In genomic region chr9:35163413-35163812, GRCh38 we compare ENCODE assay signal across 13 cellular contexts. TPM values are rescaled to one million over a fixed set of nuclear protein-coding genes. Genes with fewer than 3 reads are reported as not detected.
DNase-seq lines count a peak whose midpoint lies in the region; ATAC-seq, FAIRE-seq and TF ChIP-seq lines count a peak whose summit lies in the region.
"Had no signal": no experiment of that assay in that cellular context is flagged by ENCODE, and none has a peak within 500 bp of the region (broad histone marks: within the 10 kb centered on the region; RNA-seq: fewer than 3 reads in every experiment).

No MANE protein-coding gene starts in this region.

- no peak overlapping the region for H2AFZ ChIP-seq in ACC112 (ENCODE audit: low read length, unreplicated experiment)
- no peak overlapping the region for H2AFZ ChIP-seq in endothelial cell of umbilical vein (ENCODE audit: low read depth, low read length)

- H3K9me1 ChIP-seq in endothelial cell of umbilical vein (replicated peaks; ENCODE audit: control insufficient read depth, extremely low read depth, insufficient read depth, low read length): peaks cover 2% of the 10 kb centered on the region

- TF ChIP-seq POLR2A in endothelial cell of umbilical vein (IDR thresholded peaks at IDR 0.05; ENCODE audit: low read depth, low read length): no peak

- peaks cover 15% of the 10 kb centered on the region for H3K4me1 Mint-ChIP-seq in nephron progenitor cell
- peaks cover 14% of the 10 kb centered on the region for H3K4me1 Mint-ChIP-seq in activated CD8-positive, alpha-beta T cell treated with anti-CD3 and anti-CD28 coated beads for 36 hours (ENCODE audit: low read depth)
- peaks cover 19% of the 10 kb centered on the region for H3K4me1 Mint-ChIP-seq in activated CD4-positive, alpha-beta T cell treated with anti-CD3 and anti-CD28 coated beads for 36 hours

- peak overlapping the region; percentile 95 for H3K4me3 Mint-ChIP-seq in nephron progenitor cell
- H3K4me3 Mint-ChIP-seq in activated CD8-positive, alpha-beta T cell treated with anti-CD3 and anti-CD28 coated beads for 36 hours: no peak overlapping the region
- no peak overlapping the region for H3K4me3 Mint-ChIP-seq in activated CD4-positive, alpha-beta T cell treated with anti-CD3 and anti-CD28 coated beads for 36 hours

- H3K4me3 ChIP-seq in ACC112 (ENCODE audit: low read depth, low read length) (peak overlapping the region; percentile 83), LNCaP clone FGC (ENCODE audit: low read depth, low read length) (peak overlapping the region; percentile 69), endothelial cell of umbilical vein (replicated peaks in 1 of 3; ENCODE audit: insufficient read depth in 1 of 3, low read depth in 1 of 3, low read length in 3 of 3) (peak overlapping the region in 2 of 3 experiments; percentile 94 to 95)
- no peak overlapping the region for H3K4me3 ChIP-seq in effector memory CD4-positive, alpha-beta T cell (ENCODE audit: insufficient read depth, low read depth, low read length, poor library complexity, severe bottlenecking)

- peak overlapping the region; percentile 94 for H3K4me2 ChIP-seq in endothelial cell of umbilical vein (ENCODE audit: insufficient read depth, low read length)

- H3K27ac Mint-ChIP-seq in nephron progenitor cell: no peak overlapping the region
- no peak overlapping the region for H3K27ac Mint-ChIP-seq in activated CD8-positive, alpha-beta T cell treated with anti-CD3 and anti-CD28 coated beads for 36 hours
- H3K27ac Mint-ChIP-seq in activated CD4-positive, alpha-beta T cell treated with anti-CD3 and anti-CD28 coated beads for 36 hours: no peak overlapping the region
- H3K27ac Mint-ChIP-seq: stimulated activated naive B cell treated with anti-CD40 and anti-IgM and Interleukin-4, amounts not matched to agents 10 μg/mL and 1 μg/mL and 100 μg/mL, for 72 hours; T-helper 1 cell treated with Interleukin-12 subunit alpha and Interleukin-12 subunit beta and Interleukin-4 antibody, amounts not matched to agents 30 μg/mL and 1 μg/mL, for 36 hours had no signal

- H3K27me3 ChIP-seq in ACC112 (ENCODE audit: insufficient read depth, low read length): no peaks in the 10 kb centered on the region
- H3K27me3 ChIP-seq in endothelial cell of umbilical vein (ENCODE audit: control insufficient read depth in 2 of 2, insufficient read depth in 2 of 2, low read length in 2 of 2): no peaks in the 10 kb centered on the region
- H3K27me3 ChIP-seq in effector memory CD4-positive, alpha-beta T cell (replicated peaks; ENCODE audit: control insufficient read depth, insufficient read depth, low read length, poor library complexity, severe bottlenecking): no peaks in the 10 kb centered on the region

- no peaks in the 10 kb centered on the region for H3K36me3 Mint-ChIP-seq in nephron progenitor cell (ENCODE audit: low read depth)
- H3K36me3 Mint-ChIP-seq in activated CD8-positive, alpha-beta T cell treated with anti-CD3 and anti-CD28 coated beads for 36 hours (ENCODE audit: low read depth): no peaks in the 10 kb centered on the region
- no peaks in the 10 kb centered on the region for H3K36me3 Mint-ChIP-seq in activated CD4-positive, alpha-beta T cell treated with anti-CD3 and anti-CD28 coated beads for 36 hours (ENCODE audit: low read depth)
- H3K36me3 Mint-ChIP-seq: stimulated activated naive B cell treated with anti-CD40 and anti-IgM and Interleukin-4, amounts not matched to agents 10 μg/mL and 1 μg/mL and 100 μg/mL, for 72 hours had no signal

- intact Hi-C loops in endothelial cell of umbilical vein (cut with micrococcal nuclease): loop anchor here (5.0 to 10.0 kb wide), 2 partner anchors 114 to 171 kb away; no protein-coding TSS in a partner anchor
- intact Hi-C loops in activated CD8-positive, alpha-beta T cell treated with anti-CD3 and anti-CD28 coated beads for 36 hours (cut with micrococcal nuclease): no loop called here
- intact Hi-C loops in activated CD4-positive, alpha-beta T cell treated with anti-CD3 and anti-CD28 coated beads for 36 hours (cut with DNase I, micrococcal nuclease): loop anchor here (5.0 kb wide), 2 partner anchors 46 to 569 kb away; partner anchors contain the start of genes ATOSB (in 1 of the 2), CREB3 (in 1 of the 2) and TLN1 (in 1 of the 2)

- no peak overlapping the region for H3K27ac ChIP-seq in ACC112 (ENCODE audit: low read depth, low read length)
- peak overlapping the region; percentile 4 for H3K27ac ChIP-seq in endothelial cell of umbilical vein (ENCODE audit: insufficient read depth, low read depth, low read length)
- no peak overlapping the region for H3K27ac ChIP-seq in effector memory CD4-positive, alpha-beta T cell (ENCODE audit: insufficient read depth, low read length, poor library complexity, severe bottlenecking)
- H3K27ac ChIP-seq: C4-2B had no signal

- BruUV-seq in endothelial cell of umbilical vein (replicated peaks; lab: Mats Ljungman, UMichigan): no TSS peak

- no peak for ATAC-seq in activated CD8-positive, alpha-beta T cell treated with anti-CD3 and anti-CD28 coated beads for 36 hours
- no peak for ATAC-seq in activated CD4-positive, alpha-beta T cell treated with anti-CD3 and anti-CD28 coated beads for 36 hours
- ATAC-seq: stimulated activated naive B cell treated with anti-CD40 and anti-IgM and Interleukin-4, amounts not matched to agents 10 μg/mL and 1 μg/mL and 100 μg/mL, for 72 hours had no signal

- H3K27me3 Mint-ChIP-seq in nephron progenitor cell (ENCODE audit: low read depth, poor library complexity): no peaks in the 10 kb centered on the region
- peaks cover 16% of the 10 kb centered on the region for H3K27me3 Mint-ChIP-seq in activated CD8-positive, alpha-beta T cell treated with anti-CD3 and anti-CD28 coated beads for 36 hours
- no peaks in the 10 kb centered on the region for H3K27me3 Mint-ChIP-seq in activated CD4-positive, alpha-beta T cell treated with anti-CD3 and anti-CD28 coated beads for 36 hours

- no peaks in the 10 kb centered on the region for H3K9me3 ChIP-seq in endothelial cell of umbilical vein (replicated peaks; ENCODE audit: control insufficient read depth, insufficient read depth, low read length)
- no peaks in the 10 kb centered on the region for H3K9me3 ChIP-seq in effector memory CD4-positive, alpha-beta T cell (ENCODE audit: control insufficient read depth, low read length)

- no peaks in the 10 kb centered on the region for H4K20me1 ChIP-seq in endothelial cell of umbilical vein (replicated peaks; ENCODE audit: control insufficient read depth, extremely low read depth, insufficient read depth, low read length)

- peak overlapping the region; percentile 85 for H3K9ac ChIP-seq in endothelial cell of umbilical vein (replicated peaks; ENCODE audit: extremely low read depth, insufficient read depth, low read length)

- no peak for DNase-seq in LNCaP clone FGC (ENCODE audit: low read depth)
- peak; percentile 4 for DNase-seq in endothelial cell of umbilical vein (ENCODE audit: low read depth, low spot score)
- no peak for DNase-seq in nephron progenitor cell
- no peak for DNase-seq in activated CD8-positive, alpha-beta T cell treated with anti-CD3 and anti-CD28 coated beads for 36 hours
- no peak for DNase-seq in effector memory CD4-positive, alpha-beta T cell
- DNase-seq in DMS153 treated with DMSO at 0.1 percent for 48 hours (lab: John Stamatoyannopoulos, UW; ENCODE audit: unreplicated experiment): no peak
- no peak for DNase-seq in activated CD4-positive, alpha-beta T cell treated with anti-CD3 and anti-CD28 coated beads for 36 hours
- DNase-seq: activated CD8-positive, alpha-beta memory T cell treated with anti-CD3 and anti-CD28 coated beads, Interleukin-2, amount 50 U/mL, for 48 hours; NCI-H526 treated with DMSO at 0.1 percent for 48 hours; stimulated activated naive B cell treated with anti-CD40 and anti-IgM and Interleukin-4, amounts not matched to agents 10 μg/mL and 1 μg/mL and 100 μg/mL, for 72 hours had no signal

- POLR2A ChIA-PET in endothelial cell of umbilical vein (lab: Charles Lee): interaction anchor here (0.7 kb wide), 1 partner anchor 1208 kb away, joined by 3 read pairs; no protein-coding TSS in a partner anchor
- POLR2A ChIA-PET in activated CD8-positive, alpha-beta T cell treated with anti-CD3 and anti-CD28 coated beads for 36 hours (lab: Charles Lee): no interaction called here
- POLR2A ChIA-PET in activated CD4-positive, alpha-beta T cell treated with anti-CD3 and anti-CD28 coated beads for 36 hours (lab: Charles Lee): no interaction called here

- no peaks in the 10 kb centered on the region for H3K36me3 ChIP-seq in ACC112 (ENCODE audit: insufficient read depth, low read length)
- H3K36me3 ChIP-seq in endothelial cell of umbilical vein (ENCODE audit: control insufficient read depth in 2 of 2, extremely low read depth in 1 of 2, insufficient read depth in 2 of 2, low read length in 2 of 2): no peaks in the 10 kb centered on the region
- H3K36me3 ChIP-seq in effector memory CD4-positive, alpha-beta T cell (ENCODE audit: control insufficient read depth, insufficient read depth, low read length): no peaks in the 10 kb centered on the region

- CTCF ChIA-PET in endothelial cell of umbilical vein (lab: Charles Lee): interaction anchor here (0.6 to 3.1 kb wide), 6 partner anchors 9 to 390 kb away, joined by 3 to 39 read pairs (median 8); partner anchors contain the start of gene ATOSB
- CTCF ChIA-PET in activated CD8-positive, alpha-beta T cell treated with anti-CD3 and anti-CD28 coated beads for 36 hours (lab: Charles Lee): interaction anchor here (1.1 kb wide), 1 partner anchor 264 kb away, joined by 4 read pairs; no protein-coding TSS in a partner anchor
- CTCF ChIA-PET in activated CD4-positive, alpha-beta T cell treated with anti-CD3 and anti-CD28 coated beads for 36 hours (lab: Charles Lee): no interaction called here

- H3K79me2 ChIP-seq in ACC112 (ENCODE audit: control insufficient read depth, insufficient read depth, low read length, unreplicated experiment): no peaks in the 10 kb centered on the region
- H3K79me2 ChIP-seq in endothelial cell of umbilical vein (ENCODE audit: control insufficient read depth, insufficient read depth, low read length): peaks cover 38% of the 10 kb centered on the region

- dilution Hi-C loops in endothelial cell of umbilical vein (cut with MboI; ENCODE audit: extremely low pct_ligation_motif_present, low sequenced_read_pairs): no loop called here

- TF ChIP-seq CTCF in LNCaP clone FGC (IDR thresholded peaks at IDR 0.05; ENCODE audit: control insufficient read depth, extremely low read depth, insufficient read depth) (no peak), endothelial cell of umbilical vein (IDR thresholded peaks at IDR 0.05; ENCODE audit: extremely low read depth in 1 of 2, insufficient read depth in 1 of 2, low read depth in 1 of 2, low read length in 2 of 2) (no peak), nephron progenitor cell (IDR thresholded peaks at IDR 0.05) (no peak)
- TF ChIP-seq CTCF in activated CD8-positive, alpha-beta T cell treated with anti-CD3 and anti-CD28 coated beads for 36 hours (IDR thresholded peaks at IDR 0.05): no peak

- no peak for FAIRE-seq in endothelial cell of umbilical vein (lab: Jason Lieb, UNC)

- H3K9me3 Mint-ChIP-seq in nephron progenitor cell: peaks cover 22% of the 10 kb centered on the region
- H3K9me3 Mint-ChIP-seq in activated CD8-positive, alpha-beta T cell treated with anti-CD3 and anti-CD28 coated beads for 36 hours: no peaks in the 10 kb centered on the region
- no peaks in the 10 kb centered on the region for H3K9me3 Mint-ChIP-seq in activated CD4-positive, alpha-beta T cell treated with anti-CD3 and anti-CD28 coated beads for 36 hours (ENCODE audit: low read depth)
- H3K9me3 Mint-ChIP-seq: stimulated activated naive B cell treated with anti-CD40 and anti-IgM and Interleukin-4, amounts not matched to agents 10 μg/mL and 1 μg/mL and 100 μg/mL, for 72 hours; T-helper 1 cell treated with Interleukin-12 subunit alpha and Interleukin-12 subunit beta and Interleukin-4 antibody, amounts not matched to agents 30 μg/mL and 1 μg/mL, for 36 hours had no signal

- H3K4me1 ChIP-seq in ACC112 (ENCODE audit: control insufficient read depth, insufficient read depth, low read length, unreplicated experiment): peaks cover 13% of the 10 kb centered on the region
- H3K4me1 ChIP-seq in endothelial cell of umbilical vein (ENCODE audit: control insufficient read depth, extremely low read depth, insufficient read depth, low read length): peaks cover 34% of the 10 kb centered on the region
- peaks cover 2% of the 10 kb centered on the region for H3K4me1 ChIP-seq in effector memory CD4-positive, alpha-beta T cell (ENCODE audit: control insufficient read depth, insufficient read depth, low read length, poor library complexity, severe bottlenecking)

RNA-seq across cellular contexts. Expression of gene UNC13B, which starts 1.6 kb away (rescaled TPM):
- 44.2 and 46.2 TPM in 2 replicates for total RNA-seq in endothelial cell of umbilical vein
- 27.3 and 30.1 TPM in 2 replicates for polyA plus RNA-seq in endothelial cell of umbilical vein
- polyA plus RNA-seq in endothelial cell of umbilical vein (2011; cell fraction: cytosol; rRNA removed): 28.1 and 31.0 TPM in 2 replicates
- 94.9 and 99.0 TPM in 2 replicates for polyA plus RNA-seq in endothelial cell of umbilical vein (2011; cell fraction: nucleus; rRNA removed)
- polyA plus RNA-seq in endothelial cell of umbilical vein (2012): 31.9 and 37.7 TPM in 2 replicates
- polyA minus RNA-seq in endothelial cell of umbilical vein: 81.9 and 82.7 TPM in 2 replicates
- polyA minus RNA-seq in endothelial cell of umbilical vein (2011; cell fraction: cytosol; rRNA and poly(A)+ RNA removed): 17.8 TPM
- 44.1 and 58.2 TPM in 2 replicates for polyA minus RNA-seq in endothelial cell of umbilical vein (2011; cell fraction: nucleus; rRNA and poly(A)+ RNA removed)
- total RNA-seq in activated CD8-positive, alpha-beta T cell treated with anti-CD3 and anti-CD28 coated beads for 36 hours: 1 to 10 TPM; 1.3 to 1.9 TPM
- 1 to 10 TPM; 2.7 to 4.0 TPM for total RNA-seq in activated CD4-positive, alpha-beta T cell treated with anti-CD3 and anti-CD28 coated beads for 36 hours

RNA-seq across cellular contexts. Expression of gene ATOSB, which starts 47.8 kb away (rescaled TPM):
- total RNA-seq in endothelial cell of umbilical vein: 34.7 and 39.4 TPM in 2 replicates
- polyA plus RNA-seq in endothelial cell of umbilical vein: 58.0 and 69.6 TPM in 2 replicates
- polyA plus RNA-seq in endothelial cell of umbilical vein (2011; cell fraction: cytosol; rRNA removed): 40.5 and 44.3 TPM in 2 replicates
- 63.3 and 68.1 TPM in 2 replicates for polyA plus RNA-seq in endothelial cell of umbilical vein (2011; cell fraction: nucleus; rRNA removed)
- polyA plus RNA-seq in endothelial cell of umbilical vein (2012): 39.3 and 47.8 TPM in 2 replicates
- 36.1 and 38.5 TPM in 2 replicates for polyA minus RNA-seq in endothelial cell of umbilical vein
- polyA minus RNA-seq in endothelial cell of umbilical vein (2011; cell fraction: cytosol; rRNA and poly(A)+ RNA removed): 3.2 TPM
- 13.1 and 14.2 TPM in 2 replicates for polyA minus RNA-seq in endothelial cell of umbilical vein (2011; cell fraction: nucleus; rRNA and poly(A)+ RNA removed)
- total RNA-seq in activated CD8-positive, alpha-beta T cell treated with anti-CD3 and anti-CD28 coated beads for 36 hours: 1 to 10 TPM; 5.9 to 6.0 TPM
- total RNA-seq in activated CD4-positive, alpha-beta T cell treated with anti-CD3 and anti-CD28 coated beads for 36 hours: 1 to 10 TPM; 5.7 to 6.4 TPM
